1 cellular context compared by ENCODE assay signal in genomic region chr6:28838289-28838633, GRCh38.
TF ChIP-seq lines count a peak whose summit lies in the region.

No MANE protein-coding gene starts in this region.

TF ChIP-seq in K562, 482 proteins besides CTCF, POLR2A, EP300 and RAD21 (continued from another document and continues in another):
- TF ChIP-seq PHF21A (IDR thresholded peaks at IDR 0.05; ENCODE audit: borderline replicate concordance, low read depth) (0 out of 2 replicates have a peak, but pooled peaks have one; percentile 65), VEZF1 (CRISPR knock-in tag; IDR thresholded peaks at IDR 0.05) (peak; percentile 71), HOMEZ (CRISPR knock-in tag; IDR thresholded peaks at IDR 0.05) (no peak), L3MBTL2 (IDR thresholded peaks at IDR 0.05) (peak; percentile 92), ZNF639 (CRISPR knock-in tag; conservative IDR thresholded peaks at IDR 0.05 in 1 of 2, IDR thresholded peaks at IDR 0.05 in 1 of 2) (0 out of 4 replicates have a peak, but pooled peaks of 1 of the 2 experiments have one; percentile 46), MAFG (tag; conservative IDR thresholded peaks at IDR 0.05) (no peak), JUN (IDR thresholded peaks at IDR 0.05; ENCODE audit: borderline replicate concordance, low read depth, low read length) (no peak), JUN (CRISPR knock-in tag; IDR thresholded peaks at IDR 0.05; ENCODE audit: borderline replicate concordance) (0 out of 2 replicates have a peak, but pooled peaks have one; percentile 64), E4F1 (CRISPR knock-in tag; IDR thresholded peaks at IDR 0.05; ENCODE audit: borderline replicate concordance) (no peak; the same call in 1 of the 2 replicates), CEBPZ (IDR thresholded peaks at IDR 0.05; ENCODE audit: borderline replicate concordance, low read depth, low read length) (0 out of 2 replicates have a peak, but pooled peaks have one; percentile 6), ZNF263 (CRISPR knock-in tag; IDR thresholded peaks at IDR 0.05; ENCODE audit: borderline replicate concordance) (no peak), CEBPG (CRISPR knock-in tag; IDR thresholded peaks at IDR 0.05) (no peak; the same call in 1 of the 2 replicates), CEBPG (tag; conservative IDR thresholded peaks at IDR 0.05 in 1 of 2, IDR thresholded peaks at IDR 0.05 in 1 of 2) (peak in 1 of 2 experiments; percentile 29; a peak in 2 of 4 replicates), ZBTB40 (IDR thresholded peaks at IDR 0.05) (peak; percentile 86), ZBTB40 (CRISPR knock-in tag; IDR thresholded peaks at IDR 0.05) (0 out of 2 replicates have a peak, but pooled peaks have one; percentile 29), REST (CRISPR knock-in tag; IDR thresholded peaks at IDR 0.05; ENCODE audit: low read depth) (0 out of 2 replicates have a peak, but pooled peaks have one; percentile 10), ZNF830 (CRISPR knock-in tag; IDR thresholded peaks at IDR 0.05) (no peak), HMBOX1 (IDR thresholded peaks at IDR 0.05) (no peak)
